In genomic region chr17:74200112-74200511, GRCh38 we compare ENCODE assay signal across 10 cellular contexts.
"Had no signal": no experiment of that assay in that cellular context is flagged by ENCODE, and none has a peak within 500 bp of the region (broad histone marks: within the 10 kb centered on the region; RNA-seq: fewer than 3 reads in every experiment).

No MANE protein-coding gene starts in this region.

- H3K27ac ChIP-seq: ascending aorta, cardiac muscle cell, colonic mucosa, gastrocnemius medialis, hepatocyte, parathyroid adenoma, right atrium auricular region, suprapubic skin, tibial nerve had no signal

- H3K4me3 ChIP-seq: cardiac muscle cell, colonic mucosa, hepatocyte, right atrium auricular region, suprapubic skin, tibial nerve had no signal

- H3K9ac ChIP-seq: parathyroid adenoma had no signal

- H3K9me3 ChIP-seq: ascending aorta, colonic mucosa, gastrocnemius medialis, right atrium auricular region, suprapubic skin, tibial nerve had no signal

- DNase-seq: cerebellar nuclear complex had no signal

- H3K27me3 ChIP-seq: cardiac muscle cell, right atrium auricular region had no signal

- H3K36me3 ChIP-seq: colonic mucosa had no signal
